Comparison of ENCODE assay signal across 9 cellular contexts in the genomic region with DNA sequence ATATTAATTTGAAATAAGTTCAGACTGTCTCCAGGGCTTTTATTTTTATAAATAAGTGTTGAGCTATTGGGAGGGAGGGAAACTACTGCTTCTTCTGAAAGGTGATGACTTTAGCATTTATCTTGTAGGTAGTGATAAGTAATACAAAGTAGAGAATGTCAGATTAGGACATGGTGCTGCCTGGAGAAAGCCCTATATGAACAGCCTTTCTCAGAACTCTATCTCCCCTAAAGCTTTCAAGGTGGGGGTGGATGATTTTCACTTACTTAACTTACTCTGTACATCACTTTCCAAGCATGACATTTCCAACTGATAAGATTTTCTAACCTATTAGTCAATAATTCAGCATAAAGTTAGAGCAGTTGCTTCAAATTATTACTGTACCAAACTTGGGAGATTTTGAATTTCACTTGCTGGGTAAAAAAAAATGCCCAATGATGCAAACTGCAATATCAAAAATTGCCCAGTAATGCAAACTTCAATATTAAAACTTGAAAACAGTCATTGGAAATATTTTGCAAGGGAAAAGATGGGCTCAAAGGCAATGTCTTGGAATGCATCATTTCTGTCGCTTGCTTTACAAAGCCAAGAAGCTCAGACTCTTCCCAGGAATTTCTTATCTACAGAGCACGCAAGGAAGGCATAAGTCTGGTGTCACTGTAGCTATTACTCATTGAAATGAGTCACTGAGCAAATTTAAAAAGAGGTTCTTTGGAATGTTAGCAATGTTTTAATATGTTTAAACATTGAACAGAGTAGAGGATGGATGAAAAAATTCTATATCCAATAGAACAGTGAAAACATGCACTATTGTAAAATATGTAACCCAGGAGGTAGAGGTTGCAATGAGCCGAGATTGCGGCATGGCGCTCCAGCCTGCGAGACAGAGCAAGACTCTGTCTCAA.
A peak's percentile ranks its signal among the peaks of the same experiment; 100 is the strongest.
DNase-seq lines count a peak whose midpoint lies in the region; ATAC-seq and TF ChIP-seq lines count a peak whose summit lies in the region.
"Had no signal": no experiment of that assay in that cellular context is flagged by ENCODE, and none has a peak within 500 bp of the region (broad histone marks: within the 10 kb centered on the region; RNA-seq: fewer than 3 reads in every experiment).

No MANE protein-coding gene starts in this region.

- no peak overlapping the region for H3K4me3 ChIP-seq in astrocyte of the cerebellum (ENCODE audit: low read depth, low read length)
- no peak overlapping the region for H3K4me3 ChIP-seq in lower leg skin (ENCODE audit: low read depth, poor library complexity, severe bottlenecking)
- no peak overlapping the region for H3K4me3 ChIP-seq in mucosa of descending colon
- H3K4me3 ChIP-seq: left lung had no signal

- H3K9me3 ChIP-seq in mucosa of descending colon: peaks cover 3% of the 10 kb centered on the region
- H3K9me3 ChIP-seq: left lung had no signal

- no peak for ATAC-seq in mucosa of descending colon
- ATAC-seq in GM18867 (IDR thresholded peaks at IDR 0.05; ENCODE audit: unreplicated experiment): no peak
- ATAC-seq in GM21619 (IDR thresholded peaks at IDR 0.05; ENCODE audit: unreplicated experiment): no peak
- ATAC-seq: left lung had no signal

- intact Hi-C loops in lower leg skin (cut with DNase I; ENCODE audit: low total_unique reads): no loop called here
- intact Hi-C loops in mucosa of descending colon (cut with DNase I, micrococcal nuclease): no loop called here

- H3K36me3 ChIP-seq in mucosa of descending colon (ENCODE audit: low read depth): no peaks in the 10 kb centered on the region
- H3K36me3 ChIP-seq: left lung had no signal

- no peaks in the 10 kb centered on the region for H3K4me1 ChIP-seq in mucosa of descending colon (ENCODE audit: low read depth)
- H3K4me1 ChIP-seq: left lung had no signal

- in situ Hi-C loops in astrocyte of the cerebellum (cut with HindIII; ENCODE audit: low sequenced_read_pairs): no loop called here

- DNase-seq in AG08395 (ENCODE audit: low spot score): peak; percentile 85
- peak; percentile 88 for DNase-seq in HS-5 (ENCODE audit: low read depth)
- DNase-seq in astrocyte of the cerebellum (ENCODE audit: low read depth): peak; percentile 40
- peak; percentile 96 for DNase-seq in kidney glomerular epithelial cell (lab: John Stamatoyannopoulos, UW)
- no peak for DNase-seq in lower leg skin (ENCODE audit: low spot score in 2 of 2)
- no peak for DNase-seq in mucosa of descending colon
- DNase-seq: left lung had no signal

- WGBS in lower leg skin, 2 donors: 59 to 73% methylated on average over 6 of the region's 6 CpGs

- no peak for TF ChIP-seq POLR2A in lower leg skin (IDR thresholded peaks at IDR 0.05)

- TF ChIP-seq CTCF in astrocyte of the cerebellum (IDR thresholded peaks at IDR 0.05; ENCODE audit: low read depth, low read length, missing control alignments) (no peak), lower leg skin (IDR thresholded peaks at IDR 0.05) (no peak), mucosa of descending colon (IDR thresholded peaks at IDR 0.05) (no peak)

Comparison
In these comparisons a context has a peak if more than half of its experiments do, and no peak if none do; other contexts are left out.
1. DNase-seq: peak in AG08395 (single experiment), HS-5 (single experiment), astrocyte of the cerebellum (single experiment) and kidney glomerular epithelial cell (single experiment); none in lower leg skin (0 of 2) and mucosa of descending colon (0 of 3).